ENCODE assay signal across 13 cellular contexts in the genomic region with DNA sequence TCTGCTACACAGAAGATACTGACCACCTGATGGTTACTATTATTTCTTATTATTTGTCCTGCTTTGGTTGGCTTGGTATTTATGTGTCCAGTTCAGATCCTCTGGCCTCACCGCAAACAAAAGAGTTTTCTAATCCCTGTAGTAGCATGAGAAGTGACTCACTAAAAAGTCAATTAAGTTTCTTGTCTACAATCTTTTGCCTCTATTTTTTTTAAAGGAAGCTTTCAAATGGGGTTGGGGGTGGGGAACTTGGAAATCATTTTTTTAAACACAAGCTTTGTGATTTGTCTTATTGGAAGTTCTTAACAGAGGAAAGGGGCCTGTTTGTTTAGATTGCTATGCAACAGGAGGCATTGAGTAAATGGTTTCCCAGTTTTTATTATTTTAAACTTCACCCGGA.
DNase-seq lines count a peak whose midpoint lies in the region; ATAC-seq and TF ChIP-seq lines count a peak whose summit lies in the region.
"Had no signal": no experiment of that assay in that cellular context is flagged by ENCODE, and none has a peak within 500 bp of the region (broad histone marks: within the 10 kb centered on the region; RNA-seq: fewer than 3 reads in every experiment).

No MANE protein-coding gene starts in this region.

- TF ChIP-seq CTCF in fibroblast of mammary gland (conservative IDR thresholded peaks at IDR 0.05; ENCODE audit: control insufficient read depth, insufficient read depth, low read depth, low read length) (no peak), progenitor cell of endocrine pancreas (IDR thresholded peaks at IDR 0.05; ENCODE audit: unreplicated experiment) (no peak)

- no peaks in the 10 kb centered on the region for H3K27me3 Mint-ChIP-seq in progenitor cell of endocrine pancreas
- peaks cover 35% of the 10 kb centered on the region for H3K27me3 Mint-ChIP-seq in stimulated activated memory B cell treated with anti-CD40 and anti-IgM and Interleukin-4, amounts not matched to agents 10 μg/mL and 1 μg/mL and 100 μg/mL, for 72 hours

- H3K4me3 ChIP-seq in fibroblast of mammary gland (ENCODE audit: control insufficient read depth, low read depth, low read length), result no peak overlapping the region

- ATAC-seq in activated naive CD4-positive, alpha-beta T cell treated with anti-CD3 and anti-CD28 coated beads, Interleukin-2, amount 50 U/mL, for 72 hours, result no peak
- no peak for ATAC-seq in stimulated activated memory B cell treated with anti-CD40 and anti-IgM and Interleukin-4, amounts not matched to agents 10 μg/mL and 1 μg/mL and 100 μg/mL, for 72 hours

- H3K27ac Mint-ChIP-seq in progenitor cell of endocrine pancreas, result peak overlapping the region; percentile 12
- no peak overlapping the region for H3K27ac Mint-ChIP-seq in activated naive CD4-positive, alpha-beta T cell treated with anti-CD3 and anti-CD28 coated beads, Interleukin-2, amount 50 U/mL, for 72 hours
- no peak overlapping the region for H3K27ac Mint-ChIP-seq in stimulated activated memory B cell treated with anti-CD40 and anti-IgM and Interleukin-4, amounts not matched to agents 10 μg/mL and 1 μg/mL and 100 μg/mL, for 72 hours
- H3K27ac Mint-ChIP-seq: activated CD4-positive, alpha-beta memory T cell treated with anti-CD3 and anti-CD28 coated beads for 36 hours had no signal

- peaks cover 29% of the 10 kb centered on the region for H3K4me1 Mint-ChIP-seq in progenitor cell of endocrine pancreas (ENCODE audit: low read depth)
- peaks cover 8% of the 10 kb centered on the region for H3K4me1 Mint-ChIP-seq in stimulated activated memory B cell treated with anti-CD40 and anti-IgM and Interleukin-4, amounts not matched to agents 10 μg/mL and 1 μg/mL and 100 μg/mL, for 72 hours

- in situ Hi-C loops in SK-MEL-5 (cut with HindIII; ENCODE audit: low pct_unique_long_range_greater_than_20kb, low sequenced_read_pairs), result no loop called here

- DNase-seq in Daoy (ENCODE audit: low read depth) (peak; percentile 42), SK-MEL-5 (ENCODE audit: low read depth, low spot score) (peak; percentile 45), fibroblast of mammary gland (ENCODE audit: low read depth) (peak; percentile 55), progenitor cell of endocrine pancreas (ENCODE audit: low spot score, unreplicated experiment) (no peak), NCI-H526 treated with DMSO at 0.1 percent for 48 hours (lab: John Stamatoyannopoulos, UW) (no peak)
- DNase-seq in activated naive CD4-positive, alpha-beta T cell treated with anti-CD3 and anti-CD28 coated beads, Interleukin-2, amount 50 U/mL, for 72 hours (ENCODE audit: low spot score in 2 of 2), result no peak
- DNase-seq in activated CD4-positive, alpha-beta T cell treated with anti-CD3 and anti-CD28 coated beads, Interleukin-2, amount 50 U/mL, for 4 hours, result no peak
- DNase-seq: activated CD4-positive, alpha-beta memory T cell treated with anti-CD3 and anti-CD28 coated beads for 36 hours; activated effector memory CD4-positive, alpha-beta T cell treated with anti-CD3 and anti-CD28 coated beads, Interleukin-2, amount 50 U/mL, for 16 hours; cerebellar nuclear complex; MV-4-11; stimulated activated CD4-positive, alpha-beta T cell treated with anti-CD3 and anti-CD28 coated beads, Interleukin-12 subunit alpha, Interleukin-12 subunit beta, amount 100 ng/mL, for 4 hours had no signal

- H3K36me3 Mint-ChIP-seq in progenitor cell of endocrine pancreas (ENCODE audit: insufficient read depth), result no peaks in the 10 kb centered on the region
- H3K36me3 Mint-ChIP-seq in activated naive CD4-positive, alpha-beta T cell treated with anti-CD3 and anti-CD28 coated beads, Interleukin-2, amount 50 U/mL, for 72 hours, result peaks cover 0 to 4% of the 10 kb centered on the region in 2 donors
- no peaks in the 10 kb centered on the region for H3K36me3 Mint-ChIP-seq in stimulated activated memory B cell treated with anti-CD40 and anti-IgM and Interleukin-4, amounts not matched to agents 10 μg/mL and 1 μg/mL and 100 μg/mL, for 72 hours
- H3K36me3 Mint-ChIP-seq: activated CD4-positive, alpha-beta memory T cell treated with anti-CD3 and anti-CD28 coated beads for 36 hours had no signal

- H3K9me3 Mint-ChIP-seq in progenitor cell of endocrine pancreas (ENCODE audit: low read depth), result no peaks in the 10 kb centered on the region
- peaks cover 0 to 2% of the 10 kb centered on the region in 2 donors for H3K9me3 Mint-ChIP-seq in activated naive CD4-positive, alpha-beta T cell treated with anti-CD3 and anti-CD28 coated beads, Interleukin-2, amount 50 U/mL, for 72 hours
- no peaks in the 10 kb centered on the region for H3K9me3 Mint-ChIP-seq in stimulated activated memory B cell treated with anti-CD40 and anti-IgM and Interleukin-4, amounts not matched to agents 10 μg/mL and 1 μg/mL and 100 μg/mL, for 72 hours
- H3K9me3 Mint-ChIP-seq: activated CD4-positive, alpha-beta memory T cell treated with anti-CD3 and anti-CD28 coated beads for 36 hours had no signal

- H3K4me3 Mint-ChIP-seq in progenitor cell of endocrine pancreas (ENCODE audit: low read depth), result no peak overlapping the region
- no peak overlapping the region for H3K4me3 Mint-ChIP-seq in stimulated activated memory B cell treated with anti-CD40 and anti-IgM and Interleukin-4, amounts not matched to agents 10 μg/mL and 1 μg/mL and 100 μg/mL, for 72 hours
- H3K4me3 Mint-ChIP-seq: activated CD4-positive, alpha-beta memory T cell treated with anti-CD3 and anti-CD28 coated beads for 36 hours had no signal

Comparison
In these comparisons a context has a peak if more than half of its experiments do, and no peak if none do; other contexts are left out.
1. DNase-seq: peak in Daoy (single experiment), SK-MEL-5 (single experiment) and fibroblast of mammary gland (single experiment); none in progenitor cell of endocrine pancreas (single experiment), activated naive CD4-positive, alpha-beta T cell treated with anti-CD3 and anti-CD28 coated beads, Interleukin-2, amount 50 U/mL, for 72 hours (0 of 2), activated CD4-positive, alpha-beta T cell treated with anti-CD3 and anti-CD28 coated beads, Interleukin-2, amount 50 U/mL, for 4 hours (0 of 2) and NCI-H526 treated with DMSO at 0.1 percent for 48 hours (single experiment).